Comparison of ENCODE assay signal across 1 cellular context in genomic region chr17:51234162-51234561, GRCh38.
TF ChIP-seq lines count a peak whose summit lies in the region.

No MANE protein-coding gene starts in this region.

TF ChIP-seq in HCT116, 20 proteins besides CTCF, POLR2A, EP300 and RAD21 (continued from another document):
- TF ChIP-seq, protein P1, sequence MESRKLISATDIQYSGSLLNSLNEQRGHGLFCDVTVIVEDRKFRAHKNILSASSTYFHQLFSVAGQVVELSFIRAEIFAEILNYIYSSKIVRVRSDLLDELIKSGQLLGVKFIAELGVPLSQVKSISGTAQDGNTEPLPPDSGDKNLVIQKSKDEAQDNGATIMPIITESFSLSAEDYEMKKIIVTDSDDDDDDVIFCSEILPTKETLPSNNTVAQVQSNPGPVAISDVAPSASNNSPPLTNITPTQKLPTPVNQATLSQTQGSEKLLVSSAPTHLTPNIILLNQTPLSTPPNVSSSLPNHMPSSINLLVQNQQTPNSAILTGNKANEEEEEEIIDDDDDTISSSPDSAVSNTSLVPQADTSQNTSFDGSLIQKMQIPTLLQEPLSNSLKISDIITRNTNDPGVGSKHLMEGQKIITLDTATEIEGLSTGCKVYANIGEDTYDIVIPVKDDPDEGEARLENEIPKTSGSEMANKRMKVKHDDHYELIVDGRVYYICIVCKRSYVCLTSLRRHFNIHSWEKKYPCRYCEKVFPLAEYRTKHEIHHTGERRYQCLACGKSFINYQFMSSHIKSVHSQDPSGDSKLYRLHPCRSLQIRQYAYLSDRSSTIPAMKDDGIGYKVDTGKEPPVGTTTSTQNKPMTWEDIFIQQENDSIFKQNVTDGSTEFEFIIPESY (IDR thresholded peaks at IDR 0.05; ENCODE audit: extremely low read depth, insufficient replicate concordance, low read length), result no peak
- TF ChIP-seq ATF3 (IDR thresholded peaks at IDR 0.05) (no peak), FOSL1 (IDR thresholded peaks at IDR 0.05; ENCODE audit: low read depth) (no peak), YY1 (IDR thresholded peaks at IDR 0.05; ENCODE audit: extremely low read depth, insufficient replicate concordance, low read depth, low read length) (no peak), ELF1 (IDR thresholded peaks at IDR 0.05; ENCODE audit: borderline replicate concordance, low read depth) (no peak), TCF7L2 (IDR thresholded peaks at IDR 0.05; ENCODE audit: borderline replicate concordance, extremely low read depth, insufficient read depth, insufficient read length) (no peak), SRF (IDR thresholded peaks at IDR 0.05; ENCODE audit: low read depth) (no peak), EGR1 (IDR thresholded peaks at IDR 0.05; ENCODE audit: low read depth) (no peak), ZFX (IDR thresholded peaks at IDR 0.05) (no peak), ZNF274 (IDR thresholded peaks at IDR 0.05; ENCODE audit: low read depth, low read length) (no peak), CEBPB (IDR thresholded peaks at IDR 0.05; ENCODE audit: low read depth) (no peak), JUND (IDR thresholded peaks at IDR 0.05) (no peak), SIN3A (IDR thresholded peaks at IDR 0.05; ENCODE audit: low read depth) (no peak), POLR2AphosphoS5 (IDR thresholded peaks at IDR 0.05; ENCODE audit: low read depth, low read length) (no peak)
- TF ChIP-seq, protein P2, sequence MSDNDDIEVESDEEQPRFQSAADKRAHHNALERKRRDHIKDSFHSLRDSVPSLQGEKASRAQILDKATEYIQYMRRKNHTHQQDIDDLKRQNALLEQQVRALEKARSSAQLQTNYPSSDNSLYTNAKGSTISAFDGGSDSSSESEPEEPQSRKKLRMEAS (IDR thresholded peaks at IDR 0.05), result no peak
